In the genomic region with DNA sequence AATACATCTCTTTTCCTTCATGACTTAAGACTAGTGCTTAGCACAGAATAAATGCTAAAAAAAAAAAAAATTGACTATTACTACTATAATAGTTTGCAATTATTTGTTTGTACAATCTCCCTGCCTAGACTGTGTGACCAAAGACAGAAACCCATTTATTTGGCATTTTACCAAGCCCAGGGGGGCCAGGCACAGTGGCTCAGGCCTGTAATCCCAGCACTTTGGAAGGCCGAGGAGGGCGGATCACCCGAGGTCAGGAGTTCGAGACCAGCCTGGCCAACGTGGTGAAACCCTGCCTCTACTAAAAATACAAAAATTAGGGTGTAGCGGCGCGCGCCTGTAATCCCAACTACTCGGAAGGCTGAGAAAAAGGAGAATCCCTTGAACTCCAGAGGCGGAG, we compare ENCODE assay signal across 1 cellular context.
TF ChIP-seq lines count a peak whose summit lies in the region.

No MANE protein-coding gene starts in this region.

TF ChIP-seq in HCT116, 20 proteins besides CTCF, POLR2A, EP300 and RAD21 (continued from another document):
- TF ChIP-seq SRF (IDR thresholded peaks at IDR 0.05; ENCODE audit: low read depth) (no peak), ZFX (IDR thresholded peaks at IDR 0.05) (no peak), POLR2AphosphoS5 (IDR thresholded peaks at IDR 0.05; ENCODE audit: low read depth, low read length) (no peak), TCF7L2 (IDR thresholded peaks at IDR 0.05; ENCODE audit: borderline replicate concordance, extremely low read depth, insufficient read depth, insufficient read length) (no peak), SP1 (IDR thresholded peaks at IDR 0.05; ENCODE audit: low read depth) (no peak), CEBPB (IDR thresholded peaks at IDR 0.05; ENCODE audit: low read depth) (no peak), ELF1 (IDR thresholded peaks at IDR 0.05; ENCODE audit: borderline replicate concordance, low read depth) (no peak), EZH2 (IDR thresholded peaks at IDR 0.05) (no peak), ZNF274 (IDR thresholded peaks at IDR 0.05; ENCODE audit: low read depth, low read length) (no peak), CBX3 (IDR thresholded peaks at IDR 0.05; ENCODE audit: low read depth) (no peak), FOSL1 (IDR thresholded peaks at IDR 0.05; ENCODE audit: low read depth) (no peak), EGR1 (IDR thresholded peaks at IDR 0.05; ENCODE audit: low read depth) (no peak)
TF ChIP-seq in HCT116: peak in this region for 0.
